Comparison of ENCODE assay signal across 13 cellular contexts in genomic region chr12:62983594-62983993, GRCh38. TPM values are rescaled to one million over a fixed set of nuclear protein-coding genes. Genes with fewer than 3 reads are reported as not detected.
DNase-seq lines count a peak whose midpoint lies in the region; ATAC-seq, FAIRE-seq and TF ChIP-seq lines count a peak whose summit lies in the region.
"Had no signal": no experiment of that assay in that cellular context is flagged by ENCODE, and none has a peak within 500 bp of the region (broad histone marks: within the 10 kb centered on the region; RNA-seq: fewer than 3 reads in every experiment).

No MANE protein-coding gene starts in this region.

- no peaks in the 10 kb centered on the region for H3K79me2 ChIP-seq in GM23338 (replicated peaks; ENCODE audit: insufficient read depth)

- no peaks in the 10 kb centered on the region for H3F3A ChIP-seq in GM23338 (replicated peaks; ENCODE audit: low read depth)

- H3K36me3 ChIP-seq in BJ (ENCODE audit: control insufficient read depth, insufficient read depth, low read length) (no peaks in the 10 kb centered on the region), GM23338 (ENCODE audit: insufficient read depth) (no peaks in the 10 kb centered on the region), Panc1 (ENCODE audit: control insufficient read depth, insufficient read depth, low read length) (no peaks in the 10 kb centered on the region)

- no peaks in the 10 kb centered on the region for H3K4me1 ChIP-seq in GM23338 (ENCODE audit: insufficient read depth)
- H3K4me1 ChIP-seq in Panc1 (ENCODE audit: control insufficient read depth, insufficient read depth, low read length) = no peaks in the 10 kb centered on the region

- ATAC-seq in GM23338 (peak; percentile 81), Panc1 (no peak), HG03469 (IDR thresholded peaks at IDR 0.05; ENCODE audit: unreplicated experiment) (no peak)
- ATAC-seq in CD4-positive, alpha-beta T cell (ENCODE audit: poor library complexity) = no peak

- H3K27ac Mint-ChIP-seq in GM23338 = no peak overlapping the region
- H3K27ac Mint-ChIP-seq in CD4-positive, alpha-beta T cell = no peak overlapping the region

- H3K9me2 ChIP-seq in GM23338 (ENCODE audit: insufficient read depth) = no peaks in the 10 kb centered on the region

- no peaks in the 10 kb centered on the region for H3K9me3 ChIP-seq in Panc1 (ENCODE audit: control insufficient read depth, insufficient read depth, low read depth, low read length)
- H3K9me3 ChIP-seq in CD4-positive, alpha-beta T cell (ENCODE audit: control insufficient read depth, low read length) = no peaks in the 10 kb centered on the region

- TF ChIP-seq CTCF in BJ (IDR thresholded peaks at IDR 0.05; ENCODE audit: insufficient read depth, low read depth, low read length) (0 out of 2 replicates have a peak, but pooled peaks have one; percentile 2), GM23338 (conservative IDR thresholded peaks at IDR 0.05; ENCODE audit: low read depth in 2 of 2) (peak; percentile 62 to 73), Panc1 (IDR thresholded peaks at IDR 0.05) (peak; percentile 58)
- TF ChIP-seq CTCF in CD4-positive, alpha-beta T cell (IDR thresholded peaks at IDR 0.05) = no peak

- H3K27ac ChIP-seq in GM23338 (ENCODE audit: low read depth) (no peak overlapping the region), Panc1 (ENCODE audit: low read length) (no peak overlapping the region)
- H3K27ac ChIP-seq in CD4-positive, alpha-beta T cell (ENCODE audit: low read depth, low read length) = no peak overlapping the region
- H3K27ac ChIP-seq: epithelial cell of prostate had no signal

- BruUV-seq in Panc1 (replicated peaks; lab: Mats Ljungman, UMichigan) = no TSS peak

- H3K9me3 Mint-ChIP-seq in GM23338 = no peaks in the 10 kb centered on the region
- no peaks in the 10 kb centered on the region for H3K9me3 Mint-ChIP-seq in CD4-positive, alpha-beta T cell

- CTCF ChIA-PET in BJ (lab: Yijun Ruan, JAX) (interaction anchor here (0.8 to 2.2 kb wide), 5 partner anchors 10 to 184 kb away, joined by 3 to 9 read pairs (median 3); no protein-coding TSS in a partner anchor), Panc1 (lab: Charles Lee) (no interaction called here)
- CTCF ChIA-PET in CD4-positive, alpha-beta T cell (lab: Charles Lee) = no interaction called here

- no peaks in the 10 kb centered on the region for H3K36me3 Mint-ChIP-seq in GM23338 (ENCODE audit: low read depth)
- no peaks in the 10 kb centered on the region for H3K36me3 Mint-ChIP-seq in CD4-positive, alpha-beta T cell (ENCODE audit: low read depth)

- no peak for DNase-seq in BJ (ENCODE audit: low read depth)
- DNase-seq in GM23338 (ENCODE audit: low spot score) = peak; percentile 63
- no peak for DNase-seq in Panc1 (ENCODE audit: low read depth, low spot score)
- DNase-seq in inferior parietal cortex (ENCODE audit: extremely low spot score) = peak; percentile 32
- DNase-seq in NCI-H345 treated with DMSO at 0.1 percent for 48 hours (lab: John Stamatoyannopoulos, UW; ENCODE audit: unreplicated experiment) = no peak
- no peak for DNase-seq in GM12892 (ENCODE audit: insufficient read length)
- no peak for DNase-seq in CD4-positive, alpha-beta T cell
- DNase-seq: NCI-H524 treated with DMSO at 0.1 percent for 48 hours, T-helper 9 cell had no signal

- no peaks in the 10 kb centered on the region for H3K27me3 Mint-ChIP-seq in GM23338 (ENCODE audit: insufficient read depth, low read depth, poor library complexity)
- no peaks in the 10 kb centered on the region for H3K27me3 Mint-ChIP-seq in CD4-positive, alpha-beta T cell

- intact Hi-C loops in Panc1 (cut with micrococcal nuclease; ENCODE audit: unreplicated experiment) = no loop called here
- intact Hi-C loops in CD4-positive, alpha-beta T cell (cut with DNase I, micrococcal nuclease) = no loop called here

- no peak overlapping the region for H3K4me3 Mint-ChIP-seq in GM23338
- no peak overlapping the region for H3K4me3 Mint-ChIP-seq in CD4-positive, alpha-beta T cell
- H3K4me3 Mint-ChIP-seq: neural crest cell had no signal

- no peak overlapping the region for H2AFZ ChIP-seq in GM23338

- POLR2A ChIA-PET in BJ (lab: Charles Lee) = interaction anchor here (0.6 kb wide), 1 partner anchor 774 kb away, joined by 14 read pairs; no protein-coding TSS in a partner anchor
- POLR2A ChIA-PET in Panc1 (lab: Charles Lee) = interaction anchor here (0.7 kb wide), 1 partner anchor 11 kb away, joined by 14 read pairs; no protein-coding TSS in a partner anchor
- POLR2A ChIA-PET in CD4-positive, alpha-beta T cell (lab: Charles Lee) = no interaction called here

- no peaks in the 10 kb centered on the region for H4K20me1 ChIP-seq in GM23338 (replicated peaks; ENCODE audit: insufficient read depth)

- H3K27me3 ChIP-seq in BJ (ENCODE audit: control insufficient read depth, insufficient read depth, low read length) = no peaks in the 10 kb centered on the region
- H3K27me3 ChIP-seq in GM23338 (ENCODE audit: insufficient read depth) = no peaks in the 10 kb centered on the region
- H3K27me3 ChIP-seq in Panc1 (ENCODE audit: control insufficient read depth, insufficient read depth, low read length) = no peaks in the 10 kb centered on the region; the same call in 1 of the 2 replicates
- no peaks in the 10 kb centered on the region for H3K27me3 ChIP-seq in CD4-positive, alpha-beta T cell (ENCODE audit: control insufficient read depth, insufficient read depth, low read length)

- no peaks in the 10 kb centered on the region for H3K4me1 Mint-ChIP-seq in GM23338
- no peaks in the 10 kb centered on the region for H3K4me1 Mint-ChIP-seq in CD4-positive, alpha-beta T cell (ENCODE audit: low read depth)
- H3K4me1 Mint-ChIP-seq: neural crest cell had no signal

- TF ChIP-seq POLR2A in GM12892 (IDR thresholded peaks at IDR 0.05; ENCODE audit: low read depth, low read length) = no peak

- no peak overlapping the region for H3K4me2 ChIP-seq in GM23338

- H3K4me3 ChIP-seq in BJ (ENCODE audit: low read depth, low read length) (no peak overlapping the region), GM23338 (no peak overlapping the region), Panc1 (ENCODE audit: low read depth in 2 of 2, low read length in 2 of 2) (no peak overlapping the region)

- in situ Hi-C loops in Panc1 (cut with HindIII; ENCODE audit: low pct_unique_long_range_greater_than_20kb, low sequenced_read_pairs) = no loop called here

- no peak for FAIRE-seq in GM12892 (lab: Jason Lieb, UNC)
- FAIRE-seq: astrocyte had no signal

TF ChIP-seq in GM23338, 12 proteins besides CTCF, POLR2A, EP300 and RAD21 (continues in another document):
- TF ChIP-seq NANOG (IDR thresholded peaks at IDR 0.05; ENCODE audit: borderline replicate concordance) = no peak
- no peak for TF ChIP-seq POLR2AphosphoS5 (IDR thresholded peaks at IDR 0.05; ENCODE audit: low read depth)
- TF ChIP-seq CREB1 (CRISPR knock-in tag; IDR thresholded peaks at IDR 0.05; ENCODE audit: low read depth) = no peak
- TF ChIP-seq ZNF331 (CRISPR knock-in tag; IDR thresholded peaks at IDR 0.05; ENCODE audit: low read depth) = no peak
- no peak for TF ChIP-seq REST (IDR thresholded peaks at IDR 0.05; ENCODE audit: unreplicated experiment)

RNA-seq across cellular contexts. Expression of gene PPM1H, which starts 48.6 kb away (rescaled TPM):
- polyA plus RNA-seq in BJ (2011; rRNA removed) (2.3 and 3.6 TPM in 2 replicates), GM23338 (2016; fragmentation: Nextera tagmentation; extraction: Ambion mirVana) (11.3 and 11.4 TPM in 2 replicates)
- polyA minus RNA-seq in BJ (2011; rRNA and poly(A)+ RNA removed) = 3.6 and 5.0 TPM in 2 replicates
- 41.2 and 41.3 TPM in 2 replicates for total RNA-seq in GM23338 (2014; rRNA removed; shearing (Covaris generic))
- 22.9 TPM for total RNA-seq in Panc1 (2021; ENCODE audit: unreplicated experiment)
- polyA plus RNA-seq in Panc1 (2012; ENCODE audit: insufficient read length) = 9.8 TPM
- 0.19 TPM for polyA plus RNA-seq in GM12892 (2012; ENCODE audit: missing spikeins)
- total RNA-seq in CD4-positive, alpha-beta T cell = not detected

Comparison
In these comparisons a context has a peak if more than half of its experiments do, and no peak if none do; other contexts are left out.
1. DNase-seq: peak in GM23338 (single experiment) and inferior parietal cortex (single experiment); none in BJ (single experiment), Panc1 (single experiment), NCI-H345 treated with DMSO at 0.1 percent for 48 hours (single experiment), GM12892 (single experiment) and CD4-positive, alpha-beta T cell (0 of 10).
2. RNA of gene PPM1H, which starts 48.6 kb away (total RNA-seq): 41.2 to 41.3 TPM in GM23338 and 22.9 TPM in Panc1 (single experiment); not detected in CD4-positive, alpha-beta T cell; every median in the first group is over 10 times any median in the second.